7 cellular contexts compared by ENCODE assay signal in genomic region chr6:116779569-116780164, GRCh38. TPM values are rescaled to one million over a fixed set of nuclear protein-coding genes. Genes with fewer than 3 reads are reported as not detected.
A peak's percentile ranks its signal among the peaks of the same experiment; 100 is the strongest.
DNase-seq lines count a peak whose midpoint lies in the region; ATAC-seq and TF ChIP-seq lines count a peak whose summit lies in the region.

No MANE protein-coding gene starts in this region.

- H3K4me1 Mint-ChIP-seq in endothelial cell (ENCODE audit: unreplicated experiment) (no peaks in the 10 kb centered on the region), T-cell (no peaks in the 10 kb centered on the region)

- POLR2A ChIA-PET in T-cell (lab: Charles Lee) = no interaction called here

- no peaks in the 10 kb centered on the region for H3K36me3 ChIP-seq in prostate gland

- H3K9me3 Mint-ChIP-seq in endothelial cell (ENCODE audit: unreplicated experiment) (no peaks in the 10 kb centered on the region), T-cell (no peaks in the 10 kb centered on the region)

- H3K4me3 Mint-ChIP-seq in endothelial cell (ENCODE audit: unreplicated experiment) (no peak overlapping the region), T-cell (no peak overlapping the region)

- H3K4me1 ChIP-seq in prostate gland (replicated peaks) = no peaks in the 10 kb centered on the region

- no peaks in the 10 kb centered on the region for H3K36me3 Mint-ChIP-seq in endothelial cell (ENCODE audit: low read depth, unreplicated experiment)
- no peaks in the 10 kb centered on the region for H3K36me3 Mint-ChIP-seq in T-cell

- 37% methylated on average over 13 of the region's 13 CpGs for WGBS in prostate gland

- no peaks in the 10 kb centered on the region for H3K27me3 ChIP-seq in prostate gland (replicated peaks; ENCODE audit: insufficient read depth)

- H3K27ac Mint-ChIP-seq in endothelial cell (ENCODE audit: unreplicated experiment) (no peak overlapping the region), T-cell (no peak overlapping the region)

- H3K9me3 ChIP-seq in prostate gland = no peaks in the 10 kb centered on the region

- CTCF ChIA-PET in T-cell (lab: Charles Lee) = interaction anchor here in 1 of 2 donors (0.6 kb wide), 1 partner anchor 11 kb away, joined by 4 read pairs; no protein-coding TSS in a partner anchor

- H3K27me3 Mint-ChIP-seq in endothelial cell (ENCODE audit: unreplicated experiment) (peaks cover 2% of the 10 kb centered on the region), T-cell (peaks cover 17 to 19% of the 10 kb centered on the region in 2 donors)

- H3K4me3 ChIP-seq in prostate gland = no peak overlapping the region

- no peak for TF ChIP-seq POLR2A in prostate gland (IDR thresholded peaks at IDR 0.05)

- ATAC-seq in HG03064 (IDR thresholded peaks at IDR 0.05; ENCODE audit: low read depth, unreplicated experiment) (peak; percentile 65), HG02623 (IDR thresholded peaks at IDR 0.05; ENCODE audit: unreplicated experiment) (no peak), T-cell (replicated peaks in 1 of 4) (no peak)

- DNase-seq in GM10266 (ENCODE audit: extremely low spot score) = no peak
- DNase-seq in NCI-H82 treated with DMSO at 0.1 percent for 48 hours (lab: John Stamatoyannopoulos, UW; ENCODE audit: unreplicated experiment) = peak; percentile 72
- no peak for DNase-seq in endothelial cell (ENCODE audit: low spot score)
- DNase-seq in prostate gland (ENCODE audit: low spot score) = no peak
- no peak for DNase-seq in T-cell

- intact Hi-C loops in prostate gland (cut with DNase I) = loop anchor here (5.0 kb wide), 1 partner anchor 68 kb away; no protein-coding TSS in a partner anchor

- TF ChIP-seq CTCF in GM10266 (IDR thresholded peaks at IDR 0.05; ENCODE audit: control insufficient read depth, insufficient read depth, low read depth, missing control alignments) (peak; percentile 25), endothelial cell (IDR thresholded peaks at IDR 0.05; ENCODE audit: unreplicated experiment) (peak; percentile 72), prostate gland (IDR thresholded peaks at IDR 0.05) (peak; percentile 9 to 55 (median 48))

- H3K27ac ChIP-seq in prostate gland = no peak overlapping the region

RNA-seq across cellular contexts. Expression of gene FAM162B, which starts 14.1 kb away (rescaled TPM):
- total RNA-seq in endothelial cell (ENCODE audit: unreplicated experiment) (1.5 TPM), prostate gland (1 to 10 TPM; 1.5 to 5.9 TPM), T-cell (not detected)

RNA-seq across cellular contexts. Expression of gene GPRC6A, which starts 49.2 kb away (rescaled TPM):
- total RNA-seq in endothelial cell (ENCODE audit: unreplicated experiment) = not detected
- total RNA-seq in prostate gland = under 1 TPM in 1 of 2 donors, not detected in 1; 0.18 TPM
- total RNA-seq in T-cell = not detected
